In genomic region chr5:151151793-151152192, GRCh38 we compare ENCODE assay signal across 8 cellular contexts. TPM values are rescaled to one million over a fixed set of nuclear protein-coding genes. Genes with fewer than 3 reads are reported as not detected.
A peak's percentile ranks its signal among the peaks of the same experiment; 100 is the strongest.
DNase-seq lines count a peak whose midpoint lies in the region; ATAC-seq and TF ChIP-seq lines count a peak whose summit lies in the region.

No MANE protein-coding gene starts in this region.

- H3K9ac ChIP-seq in Loucy (ENCODE audit: low read depth, low read length, poor library complexity, severe bottlenecking), result peak overlapping the region; percentile 76
- H3K9ac ChIP-seq in parathyroid adenoma, result no peak overlapping the region

- H3K4me3 Mint-ChIP-seq in chondrocyte (ENCODE audit: unreplicated experiment), result no peak overlapping the region

- peaks cover 16% of the 10 kb centered on the region for H3K36me3 Mint-ChIP-seq in chondrocyte (ENCODE audit: low read depth)

- H3K27me3 Mint-ChIP-seq in chondrocyte (ENCODE audit: low read depth), result no peaks in the 10 kb centered on the region

- peak; percentile 32 for ATAC-seq in GM19023 (IDR thresholded peaks at IDR 0.05; ENCODE audit: unreplicated experiment)

- H3F3A ChIP-seq in Loucy (ENCODE audit: low read depth), result peaks cover 9% of the 10 kb centered on the region

- POLR2A ChIA-PET in A673 (lab: Charles Lee; ENCODE audit: low non-redundant PET), result no interaction called here

- H3K4me1 Mint-ChIP-seq in chondrocyte (ENCODE audit: low read depth), result peaks cover 81% of the 10 kb centered on the region

- H3K27ac ChIP-seq in A673 (ENCODE audit: low read depth, low read length, poor library complexity, severe bottlenecking) (peak overlapping the region; percentile 81), parathyroid adenoma (peak overlapping the region; percentile 81)

- H3K27me3 ChIP-seq in A673 (replicated peaks; ENCODE audit: insufficient read depth, low read depth, low read length, poor library complexity), result no peaks in the 10 kb centered on the region
- H3K27me3 ChIP-seq in Loucy (ENCODE audit: insufficient read depth, low read length, poor library complexity, severe bottlenecking), result no peaks in the 10 kb centered on the region
- H3K27me3 ChIP-seq in parathyroid adenoma (ENCODE audit: control insufficient read depth, insufficient read depth, low read length), result no peaks in the 10 kb centered on the region
- H3K27me3 ChIP-seq in BE2C, result no peaks in the 10 kb centered on the region

- no TSS peak for BruUV-seq in A673 (replicated peaks; lab: Mats Ljungman, UMichigan)

- no peak for DNase-seq in A673 (ENCODE audit: low spot score)
- no peak for DNase-seq in chondrocyte (ENCODE audit: low spot score)
- DNase-seq in cerebellum (ENCODE audit: low spot score), result no peak
- DNase-seq in dedifferentiated amniotic fluid mesenchymal stem cell (ENCODE audit: extremely low spot score), result no peak
- no peak for DNase-seq in BE2C

- peak overlapping the region; percentile 74 for H3K27ac Mint-ChIP-seq in chondrocyte (ENCODE audit: unreplicated experiment)

- H3K4me1 ChIP-seq in A673 (ENCODE audit: insufficient read depth, low read length, poor library complexity, severe bottlenecking) (peaks cover 49% of the 10 kb centered on the region), Loucy (ENCODE audit: insufficient read depth, low read length, poor library complexity, severe bottlenecking) (peaks cover 90% of the 10 kb centered on the region), parathyroid adenoma (peaks cover 31% of the 10 kb centered on the region), BE2C (no peaks in the 10 kb centered on the region; the same call in 1 of the 2 replicates)

- H3K4me3 ChIP-seq in A673 (ENCODE audit: low read depth, low read length, poor library complexity, severe bottlenecking) (no peak overlapping the region), Loucy (ENCODE audit: low read length, poor library complexity, severe bottlenecking) (peak overlapping the region; percentile 95), parathyroid adenoma (ENCODE audit: low read depth, low read length) (no peak overlapping the region), BE2C (ENCODE audit: low read depth, low read length) (no peak overlapping the region)

- intact Hi-C loops in A673 (cut with micrococcal nuclease; ENCODE audit: unreplicated experiment), result loop anchor here (10.0 kb wide), 1 partner anchor 587 kb away; no protein-coding TSS in a partner anchor

- TF ChIP-seq CTCF in A673 (conservative IDR thresholded peaks at IDR 0.05; ENCODE audit: low read depth, low read length), result no peak
- TF ChIP-seq CTCF in Loucy (conservative IDR thresholded peaks at IDR 0.05; ENCODE audit: low read length), result no peak
- TF ChIP-seq CTCF in chondrocyte (IDR thresholded peaks at IDR 0.05), result no peak
- TF ChIP-seq CTCF in parathyroid adenoma (IDR thresholded peaks at IDR 0.05), result no peak
- TF ChIP-seq CTCF in BE2C (IDR thresholded peaks at IDR 0.05; ENCODE audit: low read depth, low read length), result no peak

- H3K9me3 Mint-ChIP-seq in chondrocyte (ENCODE audit: low read depth), result no peaks in the 10 kb centered on the region

- CTCF ChIA-PET in A673 (lab: Charles Lee), result no interaction called here

- H4K20me1 ChIP-seq in Loucy (ENCODE audit: insufficient read depth, low read length, poor library complexity, severe bottlenecking), result peaks cover 27% of the 10 kb centered on the region

- H3K9me2 ChIP-seq in Loucy (replicated peaks; ENCODE audit: low read depth, low read length), result no peaks in the 10 kb centered on the region

- H3K9me3 ChIP-seq in A673 (ENCODE audit: low read depth, low read length, poor library complexity, severe bottlenecking) (no peaks in the 10 kb centered on the region), Loucy (ENCODE audit: insufficient read depth, low read depth, low read length) (no peaks in the 10 kb centered on the region), parathyroid adenoma (ENCODE audit: control insufficient read depth, low read length) (no peaks in the 10 kb centered on the region), BE2C (no peaks in the 10 kb centered on the region)

- H2AFZ ChIP-seq in Loucy (ENCODE audit: low read length), result no peak overlapping the region
- H2AFZ ChIP-seq in parathyroid adenoma, result no peak overlapping the region

- H3K36me3 ChIP-seq in A673 (ENCODE audit: insufficient read depth, low read length, poor library complexity, severe bottlenecking), result no peaks in the 10 kb centered on the region
- peaks cover 13% of the 10 kb centered on the region for H3K36me3 ChIP-seq in Loucy (ENCODE audit: insufficient read depth, low read length)
- no peaks in the 10 kb centered on the region for H3K36me3 ChIP-seq in parathyroid adenoma (ENCODE audit: control insufficient read depth, insufficient read depth, low read length)
- no peaks in the 10 kb centered on the region for H3K36me3 ChIP-seq in BE2C

- H3K4me2 ChIP-seq in Loucy (ENCODE audit: low read depth, low read length, poor library complexity, severe bottlenecking), result peak overlapping the region; percentile 98
- H3K4me2 ChIP-seq in parathyroid adenoma (ENCODE audit: low read length), result peak overlapping the region; percentile 5

- H3K79me2 ChIP-seq in Loucy (ENCODE audit: insufficient read depth, low read length), result peaks cover 96% of the 10 kb centered on the region
- peaks cover 61% of the 10 kb centered on the region for H3K79me2 ChIP-seq in parathyroid adenoma

RNA-seq across cellular contexts. Expression of gene ANXA6, which starts 5.8 kb away (rescaled TPM):
- total RNA-seq in A673 (2021), result 95.9 and 130 TPM in 2 replicates
- 333 to 456 TPM (median 450 TPM) in 3 replicates for total RNA-seq in chondrocyte
- 80.7 TPM for total RNA-seq in cerebellum
- 114 TPM for polyA plus RNA-seq in BE2C (2012; ENCODE audit: insufficient read depth, insufficient read length, low read depth)
